Comparison of ENCODE assay signal across 1 cellular context in genomic region chr18:54357082-54357659, GRCh38.
TF ChIP-seq lines count a peak whose summit lies in the region.

No MANE protein-coding gene starts in this region.

TF ChIP-seq in HepG2, 621 proteins besides CTCF, POLR2A, EP300 and RAD21 (continued from another document):
- TF ChIP-seq PRDM15 (CRISPR knock-in tag; IDR thresholded peaks at IDR 0.05) = 0 out of 2 replicates have a peak, but pooled peaks have one; percentile 10
- TF ChIP-seq ZNF281 (CRISPR knock-in tag; IDR thresholded peaks at IDR 0.05; ENCODE audit: borderline replicate concordance) = no peak
- 0 out of 2 replicates have a peak, but pooled peaks have one; percentile 18 for TF ChIP-seq WIZ (CRISPR knock-in tag; IDR thresholded peaks at IDR 0.05)
- peak; percentile 66 for TF ChIP-seq SRSF1 (optimal IDR thresholded peaks at IDR 0.05; ENCODE audit: low read depth, low read length)
- 0 out of 2 replicates have a peak, but pooled peaks have one; percentile 9 for TF ChIP-seq ZSCAN31 (CRISPR knock-in tag; IDR thresholded peaks at IDR 0.05; ENCODE audit: low read depth)
- 0 out of 2 replicates have a peak, but pooled peaks have one; percentile 44 for TF ChIP-seq ZNF788 (CRISPR knock-in tag; IDR thresholded peaks at IDR 0.05; ENCODE audit: borderline replicate concordance)
- TF ChIP-seq ZSCAN20 (CRISPR knock-in tag; IDR thresholded peaks at IDR 0.05; ENCODE audit: borderline replicate concordance) = no peak
- TF ChIP-seq ZNF768 (CRISPR knock-in tag; IDR thresholded peaks at IDR 0.05) = no peak
- TF ChIP-seq ZNF839 (CRISPR knock-in tag; IDR thresholded peaks at IDR 0.05; ENCODE audit: borderline replicate concordance) = no peak
- TF ChIP-seq PCBP2 (optimal IDR thresholded peaks at IDR 0.05; ENCODE audit: low read depth, low read length, poor library complexity, severe bottlenecking) = no peak
- no peak for TF ChIP-seq E2F5 (CRISPR knock-in tag; conservative IDR thresholded peaks at IDR 0.05)
